Comparison of ENCODE assay signal across 11 cellular contexts in the genomic region with DNA sequence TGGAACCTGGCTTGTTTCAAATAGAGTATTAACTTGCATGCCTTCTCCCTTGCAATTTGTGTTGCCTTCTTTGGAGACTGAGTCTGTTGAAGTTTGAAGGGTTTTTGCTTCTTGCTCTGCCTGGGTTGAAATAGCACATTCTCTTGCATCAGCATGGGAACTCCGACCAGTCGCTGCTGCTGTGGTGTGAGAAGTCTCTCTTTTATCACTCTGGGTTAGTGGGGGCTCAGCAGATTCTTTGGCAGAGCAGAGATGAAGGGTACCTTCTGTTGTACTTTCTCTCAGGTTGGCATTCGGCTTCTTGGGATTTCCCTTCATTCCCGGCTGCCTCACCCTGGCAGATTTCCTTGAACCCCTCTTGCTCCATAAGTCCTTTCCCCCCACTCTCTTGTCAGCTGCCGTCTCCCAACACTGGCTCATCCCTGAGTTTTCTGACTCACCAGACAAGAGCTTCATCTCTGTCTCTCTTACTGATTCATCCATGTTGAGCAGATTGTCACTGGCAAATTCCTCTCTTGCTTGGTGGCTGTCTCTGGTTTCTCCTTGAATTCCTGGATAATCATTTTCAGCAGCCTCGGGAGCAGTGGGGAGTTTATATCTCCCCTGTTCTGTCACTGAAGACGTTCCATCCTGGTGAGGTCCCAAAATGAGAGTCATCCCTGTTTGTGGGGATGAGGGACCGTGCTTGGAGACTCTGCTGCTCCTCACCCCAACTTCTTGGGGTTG. TPM values are rescaled to one million over a fixed set of nuclear protein-coding genes. Genes with fewer than 3 reads are reported as not detected.
DNase-seq lines count a peak whose midpoint lies in the region; ATAC-seq, FAIRE-seq and TF ChIP-seq lines count a peak whose summit lies in the region.
"Had no signal": no experiment of that assay in that cellular context is flagged by ENCODE, and none has a peak within 500 bp of the region (broad histone marks: within the 10 kb centered on the region; RNA-seq: fewer than 3 reads in every experiment).

No MANE protein-coding gene starts in this region.

- TF ChIP-seq CTCF in nephron (IDR thresholded peaks at IDR 0.05; ENCODE audit: unreplicated experiment in 3 of 3) (no peak), pancreas (IDR thresholded peaks at IDR 0.05) (no peak)

- no peak overlapping the region for H3K4me3 ChIP-seq in pancreas
- H3K4me3 ChIP-seq: HAP-1 had no signal

- WGBS in pancreas, 2 donors: 62 to 75% methylated on average over 8 of the region's 8 CpGs

- DNase-seq in EH (ENCODE audit: low read depth) (peak; percentile 95), NCI-H82 treated with DMSO at 0.1 percent for 48 hours (lab: John Stamatoyannopoulos, UW; ENCODE audit: unreplicated experiment) (peak; percentile 46), fibroblast of gingiva (ENCODE audit: low read depth) (peak; percentile 81), OCI-M2 (lab: John Stamatoyannopoulos, UW; ENCODE audit: unreplicated experiment) (no peak), pancreas (no peak), NCI-H1694 treated with DMSO at 0.1 percent for 48 hours (lab: John Stamatoyannopoulos, UW) (no peak)
- no peak for DNase-seq in activated CD4-positive, alpha-beta T cell treated with anti-CD3 and anti-CD28 coated beads for 48 hours

- H3K36me3 Mint-ChIP-seq in nephron (ENCODE audit: low read depth): no peaks in the 10 kb centered on the region
- H3K36me3 Mint-ChIP-seq: memory B cell had no signal

- peak overlapping the region; percentile 52 to 76 (median 72) for H3K27ac Mint-ChIP-seq in nephron
- H3K27ac Mint-ChIP-seq: memory B cell; T-helper 1 cell treated with Interleukin-12 subunit alpha and Interleukin-12 subunit beta and Interleukin-4 antibody, amounts not matched to agents 30 μg/mL and 1 μg/mL, for 36 hours had no signal

- peak overlapping the region; percentile 45 to 88 (median 81) for H3K4me3 Mint-ChIP-seq in nephron
- H3K4me3 Mint-ChIP-seq: memory B cell; T-helper 1 cell treated with Interleukin-12 subunit alpha and Interleukin-12 subunit beta and Interleukin-4 antibody, amounts not matched to agents 30 μg/mL and 1 μg/mL, for 36 hours had no signal

- H3K27me3 Mint-ChIP-seq in nephron (ENCODE audit: low read depth): no peaks in the 10 kb centered on the region
- H3K27me3 Mint-ChIP-seq: memory B cell had no signal

- no peaks in the 10 kb centered on the region for H3K9me3 ChIP-seq in pancreas
- H3K9me3 ChIP-seq: HAP-1 had no signal

- H3K36me3 ChIP-seq in pancreas: no peaks in the 10 kb centered on the region
- H3K36me3 ChIP-seq: HAP-1 had no signal

- ATAC-seq in pancreas: no peak

- intact Hi-C loops in pancreas (cut with DNase I): no loop called here

- H3K4me1 Mint-ChIP-seq in nephron: peaks cover 50% of the 10 kb centered on the region

- no peak for FAIRE-seq in pancreas (lab: Jason Lieb, UNC)

- no peaks in the 10 kb centered on the region for H3K4me1 ChIP-seq in pancreas
- H3K4me1 ChIP-seq: HAP-1 had no signal

- H3K27ac ChIP-seq in pancreas: no peak overlapping the region

- no peaks in the 10 kb centered on the region for H3K27me3 ChIP-seq in pancreas

- no peaks in the 10 kb centered on the region for H3K9me3 Mint-ChIP-seq in nephron
- H3K9me3 Mint-ChIP-seq: memory B cell; T-helper 1 cell treated with Interleukin-12 subunit alpha and Interleukin-12 subunit beta and Interleukin-4 antibody, amounts not matched to agents 30 μg/mL and 1 μg/mL, for 36 hours had no signal

RNA-seq across cellular contexts. Expression of gene ALPK2, which starts 49.9 kb away (rescaled TPM):
- total RNA-seq in pancreas: under 1 TPM in 5 of 6 donors, not detected in 1; 0.06 to 0.44 (median 0.12) TPM
- polyA plus RNA-seq in pancreas: under 1 TPM; 0.02 to 0.08 TPM

Comparison
In these comparisons a context has a peak if more than half of its experiments do, and no peak if none do; other contexts are left out.
1. DNase-seq: peak in EH (single experiment), NCI-H82 treated with DMSO at 0.1 percent for 48 hours (single experiment) and fibroblast of gingiva (single experiment); none in OCI-M2 (single experiment), pancreas (0 of 6), NCI-H1694 treated with DMSO at 0.1 percent for 48 hours (single experiment) and activated CD4-positive, alpha-beta T cell treated with anti-CD3 and anti-CD28 coated beads for 48 hours (single experiment).